Comparison of ENCODE assay signal across 8 cellular contexts in genomic region chr2:109129921-109130725, GRCh38. TPM values are rescaled to one million over a fixed set of nuclear protein-coding genes. Genes with fewer than 3 reads are reported as not detected.
DNase-seq lines count a peak whose midpoint lies in the region; ATAC-seq and TF ChIP-seq lines count a peak whose summit lies in the region.

No MANE protein-coding gene starts in this region.

- H3K27ac ChIP-seq in RWPE2 (ENCODE audit: poor library complexity, severe bottlenecking) (no peak overlapping the region), ovary (no peak overlapping the region)

- H3K9me3 ChIP-seq in RWPE2 (ENCODE audit: severe bottlenecking) (no peaks in the 10 kb centered on the region), ovary (no peaks in the 10 kb centered on the region)

- peak; percentile 67 for DNase-seq in COLO668 (lab: John Stamatoyannopoulos, UW; ENCODE audit: unreplicated experiment)
- DNase-seq in RWPE2 (ENCODE audit: low spot score): no peak
- peak; percentile 29 for DNase-seq in fibroblast of gingiva (ENCODE audit: low read depth)
- peak; percentile 20 to 52 (median 33) for DNase-seq in ovary
- DNase-seq in superior temporal gyrus (ENCODE audit: extremely low spot score): no peak
- DNase-seq in GM19238 (ENCODE audit: insufficient read length, low spot score): no peak

- intact Hi-C loops in ovary (cut with DNase I): loop anchor here in 3 of 4 donors (2.0 to 10.0 kb wide), 4 partner anchors 187 to 382 kb away; no protein-coding TSS in a partner anchor

- H3K36me3 ChIP-seq in RWPE2 (ENCODE audit: low read depth) (no peaks in the 10 kb centered on the region), ovary (no peaks in the 10 kb centered on the region)

- no peak for ATAC-seq in RWPE2 (ENCODE audit: low read depth)
- no peak for ATAC-seq in GM19452 (IDR thresholded peaks at IDR 0.05; ENCODE audit: unreplicated experiment)
- no peak for ATAC-seq in GM21447 (IDR thresholded peaks at IDR 0.05; ENCODE audit: unreplicated experiment)

- no peak for TF ChIP-seq EP300 in ovary (IDR thresholded peaks at IDR 0.05)

- H3K27me3 ChIP-seq in RWPE2 (ENCODE audit: insufficient read depth, poor library complexity, severe bottlenecking) (no peaks in the 10 kb centered on the region), ovary (no peaks in the 10 kb centered on the region)

- peaks cover 18% of the 10 kb centered on the region for H3K4me1 ChIP-seq in RWPE2 (ENCODE audit: insufficient read depth, poor library complexity, severe bottlenecking)
- H3K4me1 ChIP-seq in ovary (ENCODE audit: insufficient read depth): no peaks in the 10 kb centered on the region

- WGBS in ovary, 3 donors: 2 to 4% (median 3%) methylated on average over 55 to 56 of the region's 56 CpGs

- TF ChIP-seq CTCF in RWPE2 (IDR thresholded peaks at IDR 0.05; ENCODE audit: poor library complexity, severe bottlenecking) (no peak), ovary (IDR thresholded peaks at IDR 0.05) (no peak)

- peak overlapping the region; percentile 41 for H3K4me3 ChIP-seq in RWPE2 (ENCODE audit: severe bottlenecking)
- H3K4me3 ChIP-seq in ovary: peak overlapping the region; percentile 52

- no peak for TF ChIP-seq POLR2A in ovary (IDR thresholded peaks at IDR 0.05)

RNA-seq across cellular contexts. Expression of gene SH3RF3, which starts 1.1 kb away (rescaled TPM):
- total RNA-seq in ovary: 10 to 100 TPM in 1 of 7 donors, 1 to 10 TPM in 6; 2.7 to 10.1 (median 5.2) TPM
- polyA plus RNA-seq in ovary: 1 to 10 TPM; 3.6 to 4.0 TPM

Comparison
In these comparisons a context has a peak if more than half of its experiments do, and no peak if none do; other contexts are left out.
1. DNase-seq: peak in COLO668 (single experiment), fibroblast of gingiva (single experiment) and ovary (5 of 5); none in RWPE2 (single experiment), superior temporal gyrus (single experiment) and GM19238 (single experiment).